1 cellular context compared by ENCODE assay signal in the genomic region with DNA sequence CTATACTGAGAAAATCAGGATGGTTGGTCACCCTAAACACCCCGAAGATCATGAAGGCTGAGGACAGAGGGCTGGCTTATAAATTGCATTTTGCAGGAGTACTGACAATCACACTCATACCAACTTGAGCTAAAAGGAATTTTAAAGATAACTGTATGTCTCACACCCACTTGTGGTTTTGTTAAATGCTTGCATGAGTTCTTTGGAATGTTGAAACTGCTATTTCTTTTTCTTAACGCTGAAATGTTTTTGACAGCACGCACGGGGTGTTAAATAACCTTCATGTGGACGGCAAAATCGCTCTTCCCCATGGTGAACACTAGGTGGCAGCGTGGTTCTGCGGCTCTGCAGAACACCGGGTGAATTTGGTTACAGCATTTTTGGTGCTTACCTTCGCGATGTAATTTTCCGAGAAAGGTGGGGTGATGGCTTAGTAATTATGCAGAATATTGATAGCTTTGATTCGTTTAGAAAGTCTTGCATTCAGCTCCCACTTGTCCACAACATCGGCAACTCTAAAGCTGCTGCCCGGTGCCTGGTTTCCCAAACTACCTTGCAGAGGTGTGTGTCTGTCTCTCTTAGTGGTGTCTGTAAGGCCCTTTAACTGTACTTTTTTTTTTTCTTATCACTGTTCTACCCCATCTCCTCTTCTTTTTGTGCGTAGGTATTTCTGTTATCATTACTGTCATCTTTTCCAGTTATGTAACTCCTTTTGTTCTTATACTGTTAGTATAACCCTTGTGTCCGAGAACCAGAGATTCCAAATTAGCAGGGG.
TF ChIP-seq lines count a peak whose summit lies in the region.

No MANE protein-coding gene starts in this region.

TF ChIP-seq in GM23338, 12 proteins besides CTCF, POLR2A, EP300 and RAD21 (continued from another document):
- no peak for TF ChIP-seq ZNF462 (CRISPR knock-in tag; IDR thresholded peaks at IDR 0.05)
- TF ChIP-seq ZNF331 (CRISPR knock-in tag; IDR thresholded peaks at IDR 0.05; ENCODE audit: low read depth), result no peak
- TF ChIP-seq POLR2AphosphoS5 (IDR thresholded peaks at IDR 0.05; ENCODE audit: low read depth), result no peak
